In genomic region chr3:81443948-81444347, GRCh38 we compare ENCODE assay signal across 18 cellular contexts.
A peak's percentile ranks its signal among the peaks of the same experiment; 100 is the strongest.
DNase-seq lines count a peak whose midpoint lies in the region; ATAC-seq, FAIRE-seq and TF ChIP-seq lines count a peak whose summit lies in the region.
"Had no signal": no experiment of that assay in that cellular context is flagged by ENCODE, and none has a peak within 500 bp of the region (broad histone marks: within the 10 kb centered on the region; RNA-seq: fewer than 3 reads in every experiment).

No MANE protein-coding gene starts in this region.

- H2AFZ ChIP-seq in SK-N-SH (ENCODE audit: low read depth): no peak overlapping the region

- no peaks in the 10 kb centered on the region for H3K36me3 ChIP-seq in SK-N-SH (replicated peaks in 1 of 2; ENCODE audit: control insufficient read depth in 1 of 2, insufficient read depth in 2 of 2, low read length in 1 of 2)
- H3K36me3 ChIP-seq: esophagus squamous epithelium had no signal

- CTCF ChIA-PET in SK-N-SH (lab: Yijun Ruan, JAX): no interaction called here

- POLR2A ChIA-PET in SK-N-SH (lab: Yijun Ruan, JAX): no interaction called here

- peaks cover 4 to 10% of the 10 kb centered on the region in 2 experiments; a peak in 3 of 4 replicates for H3K4me1 ChIP-seq in SK-N-SH (ENCODE audit: control insufficient read depth in 1 of 2, insufficient read depth in 2 of 2, low read depth in 1 of 2, low read length in 1 of 2)
- H3K4me1 ChIP-seq: esophagus squamous epithelium had no signal

- no peaks in the 10 kb centered on the region for H3K27me3 ChIP-seq in SK-N-SH (ENCODE audit: insufficient read depth)
- H3K27me3 ChIP-seq: esophagus squamous epithelium had no signal

- no peak for ATAC-seq in GM21390 (IDR thresholded peaks at IDR 0.05; ENCODE audit: unreplicated experiment)
- ATAC-seq: CD8-positive, alpha-beta T cell; naive thymus-derived CD4-positive, alpha-beta T cell had no signal

- H3K9me3 ChIP-seq in SK-N-SH: no peaks in the 10 kb centered on the region
- H3K9me3 ChIP-seq: esophagus squamous epithelium had no signal

- peaks cover 3% of the 10 kb centered on the region for H3F3A ChIP-seq in SK-N-SH (replicated peaks; ENCODE audit: insufficient read depth)

- TF ChIP-seq CTCF in SK-N-SH (IDR thresholded peaks at IDR 0.05): no peak
- no peak for TF ChIP-seq CTCF in fibroblast of mammary gland (conservative IDR thresholded peaks at IDR 0.05; ENCODE audit: control insufficient read depth, insufficient read depth, low read depth, low read length)

- no peak for TF ChIP-seq EP300 in SK-N-SH (IDR thresholded peaks at IDR 0.05; ENCODE audit: borderline replicate concordance in 1 of 2, low read depth in 1 of 2, low read length in 1 of 2)

- no peaks in the 10 kb centered on the region for H4K20me1 ChIP-seq in SK-N-SH (ENCODE audit: insufficient read depth)

- H3K79me2 ChIP-seq in SK-N-SH (ENCODE audit: insufficient read depth): no peaks in the 10 kb centered on the region

- TF ChIP-seq RAD21 in SK-N-SH (IDR thresholded peaks at IDR 0.05; ENCODE audit: low read length): no peak

- 22% methylated on average over 1 of the region's 1 CpG for WGBS in SK-N-SH (ENCODE audit: low lambda C conversion rate)

- no peaks in the 10 kb centered on the region for H3K9me2 ChIP-seq in SK-N-SH

- peak overlapping the region; percentile 32 to 64; a peak in 3 of 4 replicates for H3K27ac ChIP-seq in SK-N-SH (ENCODE audit: low read depth in 2 of 2, low read length in 1 of 2)
- H3K27ac ChIP-seq: esophagus squamous epithelium had no signal

- H3K4me3 ChIP-seq in SK-N-SH (ENCODE audit: low read depth in 2 of 2, low read length in 1 of 2) (no peak overlapping the region), fibroblast of mammary gland (ENCODE audit: control insufficient read depth, low read depth, low read length) (no peak overlapping the region)
- H3K4me3 ChIP-seq: esophagus squamous epithelium had no signal

- H3K9ac ChIP-seq in SK-N-SH: no peak overlapping the region

- DNase-seq in GM03348 (ENCODE audit: low spot score) (peak; percentile 72), SK-N-SH (no peak), fibroblast of mammary gland (ENCODE audit: low read depth) (peak; percentile 84), renal cortical epithelial cell (ENCODE audit: low read depth) (peak; percentile 33), GM12891 (ENCODE audit: insufficient read length, low spot score) (no peak), NCI-H1092 (lab: John Stamatoyannopoulos, UW) (no peak)
- no peak for DNase-seq in activated CD4-positive, CD25-positive, alpha-beta regulatory T cell (lab: John Stamatoyannopoulos, UW)
- DNase-seq: activated CD4-positive, alpha-beta memory T cell treated with anti-CD3 and anti-CD28 coated beads for 36 hours; activated gamma-delta T cell treated with Interleukin-2 at 50 U/mL for 16 hours; CD8-positive, alpha-beta T cell; esophagus squamous epithelium; Kasumi-1; naive thymus-derived CD4-positive, alpha-beta T cell; NCI-H187 treated with DMSO at 0.1 percent for 48 hours; small intestine; substantia nigra; T1000 had no signal

- no peak for FAIRE-seq in GM12891 (lab: Jason Lieb, UNC)
- FAIRE-seq: small intestine had no signal

- H3K4me2 ChIP-seq in SK-N-SH: no peak overlapping the region

- no peak for TF ChIP-seq POLR2A in GM12891 (IDR thresholded peaks at IDR 0.05; ENCODE audit: low read depth, low read length)

TF ChIP-seq in SK-N-SH, 30 proteins besides CTCF, POLR2A, EP300 and RAD21:
- no peak for TF ChIP-seq FOXM1 (IDR thresholded peaks at IDR 0.05; ENCODE audit: low read depth)
- no peak for TF ChIP-seq ZBTB33 (IDR thresholded peaks at IDR 0.05; ENCODE audit: borderline replicate concordance, low read depth)
- no peak for TF ChIP-seq JUND (IDR thresholded peaks at IDR 0.05)

TF ChIP-seq in GM12891, 5 proteins besides CTCF, POLR2A, EP300 and RAD21:
- TF ChIP-seq PAX5 (IDR thresholded peaks at IDR 0.05; ENCODE audit: insufficient read depth, low read length, severe bottlenecking): no peak
- TF ChIP-seq TAF1 (IDR thresholded peaks at IDR 0.05; ENCODE audit: low read depth, low read length): no peak
- no peak for TF ChIP-seq POU2F2 (IDR thresholded peaks at IDR 0.05; ENCODE audit: low read depth, low read length)
- TF ChIP-seq POLR2AphosphoS5 (IDR thresholded peaks at IDR 0.05; ENCODE audit: low read depth, low read length): no peak
- TF ChIP-seq SPI1 (IDR thresholded peaks at IDR 0.05; ENCODE audit: low read depth, low read length): no peak

Comparison
In these comparisons a context has a peak if more than half of its experiments do, and no peak if none do; other contexts are left out.
1. DNase-seq: peak in GM03348 (single experiment), fibroblast of mammary gland (single experiment) and renal cortical epithelial cell (single experiment); none in SK-N-SH (single experiment), GM12891 (single experiment), NCI-H1092 (single experiment) and activated CD4-positive, CD25-positive, alpha-beta regulatory T cell (0 of 4).